In genomic region chr1:110407260-110408210, GRCh38 we compare ENCODE assay signal across 8 cellular contexts.
DNase-seq lines count a peak whose midpoint lies in the region; TF ChIP-seq lines count a peak whose summit lies in the region.

LAMTOR5 (minus strand) TSS chr1:110407694; CDS start chr1:110407620, 74 bp downstream.

- POLR2A ChIA-PET in HEK293 (lab: Yijun Ruan, JAX), result interaction anchor here (0.6 to 1.2 kb wide), 3 partner anchors 16 to 69 kb away, joined by 3 to 7 read pairs (median 3); partner anchors contain the start of genes RBM15 and SLC16A4

- DNase-seq in GM04504 (ENCODE audit: low read depth) (peak; percentile 84), MV-4-11 (lab: John Stamatoyannopoulos, UW) (peak; percentile 89), SK-N-MC (ENCODE audit: low read depth, low spot score) (no peak), germinal center (ENCODE audit: low spot score) (peak; percentile 80), non-pigmented ciliary epithelial cell (ENCODE audit: low read depth) (peak; percentile 44), superior temporal gyrus (ENCODE audit: extremely low spot score) (peak; percentile 97)
- peak; percentile 89 for DNase-seq in activated naive CD4-positive, alpha-beta T cell treated with anti-CD3 and anti-CD28 coated beads, Interleukin-2, amount 50 U/mL, for 16 hours

- H3K36me3 ChIP-seq in HEK293 (ENCODE audit: control insufficient read depth in 2 of 2, insufficient read depth in 1 of 2, low read length in 2 of 2) (peaks cover 17 to 35% of the 10 kb centered on the region in 2 experiments), SK-N-MC (ENCODE audit: insufficient read depth, low read length) (peaks cover 28% of the 10 kb centered on the region)

- H3K27ac ChIP-seq in HEK293 (ENCODE audit: extremely low read depth, low read depth, low read length) (peak within 1 kb of the TSS; percentile 68), SK-N-MC (0 out of 2 replicates have a peak within 1 kb of the TSS, but pooled peaks have one; percentile 39)

- peak within 1 kb of the TSS; percentile 93 for H3K9ac ChIP-seq in SK-N-MC (ENCODE audit: insufficient read length)

- CTCF ChIA-PET in HEK293 (lab: Yijun Ruan, JAX), result interaction anchor here (1.3 to 11.5 kb wide), 7 partner anchors 18 to 210 kb away, joined by 3 to 305 read pairs (median 8); partner anchors contain the start of genes PROK1 and RBM15

- peak; percentile 57; the same call in 1 of the 2 replicates for TF ChIP-seq CTCF in HEK293 (tag by site-specific recombination; IDR thresholded peaks at IDR 0.05)

- H3K4me1 ChIP-seq in HEK293 (ENCODE audit: control insufficient read depth, insufficient read depth, low read length), result no peaks in the 10 kb centered on the region

- H3K4me3 ChIP-seq in HEK293 (ENCODE audit: low read depth, low read length), result peak within 1 kb of the TSS; percentile 98
- peak within 1 kb of the TSS; percentile 89 for H3K4me3 ChIP-seq in SK-N-MC

- H3K9me3 ChIP-seq in HEK293 (ENCODE audit: control insufficient read depth, insufficient read depth, low read depth, low read length) (no peaks in the 10 kb centered on the region), SK-N-MC (ENCODE audit: low read depth, low read length) (no peaks in the 10 kb centered on the region)

TF ChIP-seq in HEK293, 187 proteins besides CTCF, POLR2A, EP300 and RAD21 (continues in another document):
- TF ChIP-seq ZNF549 (tag by site-specific recombination; IDR thresholded peaks at IDR 0.05) (no peak), ZNF670 (tag by site-specific recombination; IDR thresholded peaks at IDR 0.05; ENCODE audit: low read depth) (no peak), BCL6B (tag by site-specific recombination; IDR thresholded peaks at IDR 0.05) (peak; percentile 97), ZNF2 (tag by site-specific recombination; IDR thresholded peaks at IDR 0.05) (peak; percentile 97), GLIS1 (tag by site-specific recombination; IDR thresholded peaks at IDR 0.05) (0 out of 2 replicates have a peak, but pooled peaks have one; percentile 5), ZNF529 (tag by site-specific recombination; IDR thresholded peaks at IDR 0.05; ENCODE audit: insufficient replicate concordance) (no peak), ZNF600 (tag by site-specific recombination; IDR thresholded peaks at IDR 0.05) (peak; percentile 98), RBAK (tag by site-specific recombination; IDR thresholded peaks at IDR 0.05) (no peak), ZNF404 (tag by site-specific recombination; IDR thresholded peaks at IDR 0.05) (no peak), GLI4 (tag by site-specific recombination; IDR thresholded peaks at IDR 0.05) (peak; percentile 71; the same call in 1 of the 2 replicates), ZNF623 (tag by site-specific recombination; IDR thresholded peaks at IDR 0.05) (0 out of 2 replicates have a peak, but pooled peaks have one; percentile 17), ZNF248 (tag by site-specific recombination; IDR thresholded peaks at IDR 0.05) (no peak), REPIN1 (tag by site-specific recombination; IDR thresholded peaks at IDR 0.05; ENCODE audit: low read depth) (no peak), HOXC10 (CRISPR knock-in tag; IDR thresholded peaks at IDR 0.05) (no peak), ZNF596 (tag by site-specific recombination; IDR thresholded peaks at IDR 0.05) (0 out of 2 replicates have a peak, but pooled peaks have one; percentile 30), AEBP2 (tag by site-specific recombination; IDR thresholded peaks at IDR 0.05; ENCODE audit: borderline replicate concordance) (no peak), ZNF707 (tag by site-specific recombination; IDR thresholded peaks at IDR 0.05) (no peak), ZNF221 (tag by site-specific recombination; IDR thresholded peaks at IDR 0.05; ENCODE audit: borderline replicate concordance) (no peak), OVOL3 (tag by site-specific recombination; IDR thresholded peaks at IDR 0.05) (peak; percentile 62; the same call in 1 of the 2 replicates), ZNF677 (tag by site-specific recombination; IDR thresholded peaks at IDR 0.05) (no peak), ZNF311 (tag by site-specific recombination; IDR thresholded peaks at IDR 0.05; ENCODE audit: borderline replicate concordance) (no peak), ZNF426 (tag by site-specific recombination; IDR thresholded peaks at IDR 0.05) (no peak), KLF16 (tag by site-specific recombination; IDR thresholded peaks at IDR 0.05) (peak; percentile 98), ZNF548 (tag by site-specific recombination; IDR thresholded peaks at IDR 0.05) (no peak), ZEB2 (tag by site-specific recombination; IDR thresholded peaks at IDR 0.05) (peak; percentile 94)
- TF ChIP-seq, protein P1, sequence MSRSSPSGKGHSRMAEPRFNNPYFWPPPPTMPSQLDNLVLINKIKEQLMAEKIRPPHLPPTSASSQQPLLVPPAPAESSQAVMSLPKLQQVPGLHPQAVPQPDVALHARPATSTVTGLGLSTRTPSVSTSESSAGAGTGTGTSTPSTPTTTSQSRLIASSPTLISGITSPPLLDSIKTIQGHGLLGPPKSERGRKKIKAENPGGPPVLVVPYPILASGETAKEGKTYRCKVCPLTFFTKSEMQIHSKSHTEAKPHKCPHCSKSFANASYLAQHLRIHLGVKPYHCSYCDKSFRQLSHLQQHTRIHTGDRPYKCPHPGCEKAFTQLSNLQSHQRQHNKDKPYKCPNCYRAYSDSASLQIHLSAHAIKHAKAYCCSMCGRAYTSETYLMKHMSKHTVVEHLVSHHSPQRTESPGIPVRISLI (tag by site-specific recombination; IDR thresholded peaks at IDR 0.05), result no peak
- TF ChIP-seq, protein P2, sequence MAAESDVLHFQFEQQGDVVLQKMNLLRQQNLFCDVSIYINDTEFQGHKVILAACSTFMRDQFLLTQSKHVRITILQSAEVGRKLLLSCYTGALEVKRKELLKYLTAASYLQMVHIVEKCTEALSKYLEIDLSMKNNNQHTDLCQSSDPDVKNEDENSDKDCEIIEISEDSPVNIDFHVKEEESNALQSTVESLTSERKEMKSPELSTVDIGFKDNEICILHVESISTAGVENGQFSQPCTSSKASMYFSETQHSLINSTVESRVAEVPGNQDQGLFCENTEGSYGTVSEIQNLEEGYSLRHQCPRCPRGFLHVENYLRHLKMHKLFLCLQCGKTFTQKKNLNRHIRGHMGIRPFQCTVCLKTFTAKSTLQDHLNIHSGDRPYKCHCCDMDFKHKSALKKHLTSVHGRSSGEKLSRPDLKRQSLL (tag by site-specific recombination; IDR thresholded peaks at IDR 0.05), result 0 out of 2 replicates have a peak, but pooled peaks have one; percentile 36
- TF ChIP-seq, protein P3, sequence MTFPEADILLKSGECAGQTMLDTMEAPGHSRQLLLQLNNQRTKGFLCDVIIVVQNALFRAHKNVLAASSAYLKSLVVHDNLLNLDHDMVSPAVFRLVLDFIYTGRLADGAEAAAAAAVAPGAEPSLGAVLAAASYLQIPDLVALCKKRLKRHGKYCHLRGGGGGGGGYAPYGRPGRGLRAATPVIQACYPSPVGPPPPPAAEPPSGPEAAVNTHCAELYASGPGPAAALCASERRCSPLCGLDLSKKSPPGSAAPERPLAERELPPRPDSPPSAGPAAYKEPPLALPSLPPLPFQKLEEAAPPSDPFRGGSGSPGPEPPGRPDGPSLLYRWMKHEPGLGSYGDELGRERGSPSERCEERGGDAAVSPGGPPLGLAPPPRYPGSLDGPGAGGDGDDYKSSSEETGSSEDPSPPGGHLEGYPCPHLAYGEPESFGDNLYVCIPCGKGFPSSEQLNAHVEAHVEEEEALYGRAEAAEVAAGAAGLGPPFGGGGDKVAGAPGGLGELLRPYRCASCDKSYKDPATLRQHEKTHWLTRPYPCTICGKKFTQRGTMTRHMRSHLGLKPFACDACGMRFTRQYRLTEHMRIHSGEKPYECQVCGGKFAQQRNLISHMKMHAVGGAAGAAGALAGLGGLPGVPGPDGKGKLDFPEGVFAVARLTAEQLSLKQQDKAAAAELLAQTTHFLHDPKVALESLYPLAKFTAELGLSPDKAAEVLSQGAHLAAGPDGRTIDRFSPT (tag by site-specific recombination; IDR thresholded peaks at IDR 0.05), result 0 out of 2 replicates have a peak, but pooled peaks have one; percentile 17
- TF ChIP-seq, protein P4, sequence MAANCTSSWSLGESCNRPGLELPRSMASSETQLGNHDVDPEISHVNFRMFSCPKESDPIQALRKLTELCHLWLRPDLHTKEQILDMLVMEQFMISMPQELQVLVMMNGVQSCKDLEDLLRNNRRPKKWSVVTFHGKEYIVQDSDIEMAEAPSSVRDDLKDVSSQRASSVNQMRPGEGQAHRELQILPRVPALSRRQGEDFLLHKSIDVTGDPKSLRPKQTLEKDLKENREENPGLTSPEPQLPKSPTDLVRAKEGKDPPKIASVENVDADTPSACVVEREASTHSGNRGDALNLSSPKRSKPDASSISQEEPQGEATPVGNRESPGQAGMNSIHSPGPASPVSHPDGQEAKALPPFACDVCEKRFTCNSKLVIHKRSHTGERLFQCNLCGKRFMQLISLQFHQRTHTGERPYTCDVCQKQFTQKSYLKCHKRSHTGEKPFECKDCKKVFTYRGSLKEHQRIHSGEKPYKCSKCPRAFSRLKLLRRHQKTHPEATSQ (tag by site-specific recombination; IDR thresholded peaks at IDR 0.05), result peak; percentile 86; the same call in 1 of the 2 replicates
